In the genomic region with DNA sequence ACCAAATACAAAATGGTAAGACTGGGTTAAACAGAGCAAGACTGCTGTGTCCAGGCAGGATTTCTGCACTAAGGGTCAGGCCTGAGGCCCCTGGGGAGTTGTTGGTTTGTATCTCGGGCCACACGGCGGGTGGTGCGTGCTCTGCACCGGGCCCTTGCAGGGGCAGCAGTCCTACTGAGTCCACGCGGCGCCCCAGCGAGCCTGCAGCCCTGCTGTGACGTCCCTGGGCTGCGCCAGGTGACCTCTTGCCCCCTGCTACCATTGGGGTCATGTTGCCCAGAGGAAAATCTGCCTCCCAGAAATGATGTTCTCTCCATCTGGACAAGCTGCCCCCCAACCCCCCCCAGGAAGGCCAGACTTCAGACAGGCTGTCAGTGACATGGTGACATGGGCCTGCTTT, we compare ENCODE assay signal across 16 cellular contexts.
"Had no signal": no experiment of that assay in that cellular context is flagged by ENCODE, and none has a peak within 500 bp of the region (broad histone marks: within the 10 kb centered on the region; RNA-seq: fewer than 3 reads in every experiment).

No MANE protein-coding gene starts in this region.

- H3K4me1 ChIP-seq: body of pancreas, lower lobe of right lung, transverse colon had no signal

- H3K36me3 ChIP-seq: ovary had no signal

- H3K4me1 Mint-ChIP-seq: activated naive CD4-positive, alpha-beta T cell treated with anti-CD3 and anti-CD28 coated beads, Interleukin-2, amount 10 ng/mL, durations not matched to agents 7 days and 5 days had no signal

- H3K27me3 ChIP-seq: body of pancreas, ovary, transverse colon had no signal

- H3K4me3 ChIP-seq: body of pancreas, lower lobe of right lung, ovary, SK-N-MC, transverse colon had no signal

- DNase-seq: activated CD4-positive, alpha-beta T cell treated with anti-CD3 and anti-CD28 coated beads for 48 hours; activated naive CD4-positive, alpha-beta T cell treated with anti-CD3 and anti-CD28 coated beads, Interleukin-2, amount 10 ng/mL, durations not matched to agents 7 days and 5 days; amniotic stem cell; body of pancreas; hypothalamus; lower lobe of right lung; midbrain; naive B cell; ovary; stimulated activated CD4-positive, alpha-beta T cell treated with anti-CD3 and anti-CD28 coated beads, Interleukin-15, amount 100 ng/mL, for 24 hours; stimulated activated CD4-positive, alpha-beta T cell treated with anti-CD3 and anti-CD28 coated beads, Interleukin-4, amount 100 ng/mL, for 24 hours; substantia nigra; T-cell; transverse colon had no signal

- ATAC-seq: body of pancreas, lower lobe of right lung, T-cell had no signal

- H3K9me3 ChIP-seq: body of pancreas, lower lobe of right lung, ovary, transverse colon had no signal

- H3K4me3 Mint-ChIP-seq: activated naive CD4-positive, alpha-beta T cell treated with anti-CD3 and anti-CD28 coated beads, Interleukin-2, amount 10 ng/mL, durations not matched to agents 7 days and 5 days; naive B cell; T-cell had no signal

- H3K9me3 Mint-ChIP-seq: activated naive CD4-positive, alpha-beta T cell treated with anti-CD3 and anti-CD28 coated beads, Interleukin-2, amount 10 ng/mL, durations not matched to agents 7 days and 5 days; activated T-helper 2 cell treated with anti-CD3 and anti-CD28 coated beads, Interferon-gamma antibody, Interleukin-2, Interleukin-4, amounts not matched to agents 10 μg/mL and 5 μg/mL and 100 μg/mL, durations not matched to agents 14 hours and 24 hours and 36 hours; T-cell had no signal

- H3K27me3 Mint-ChIP-seq: activated naive CD4-positive, alpha-beta T cell treated with anti-CD3 and anti-CD28 coated beads, Interleukin-2, amount 10 ng/mL, durations not matched to agents 7 days and 5 days; naive B cell; T-cell had no signal

- H3K27ac Mint-ChIP-seq: activated naive CD4-positive, alpha-beta T cell treated with anti-CD3 and anti-CD28 coated beads, Interleukin-2, amount 10 ng/mL, durations not matched to agents 7 days and 5 days; activated T-helper 2 cell treated with anti-CD3 and anti-CD28 coated beads, Interferon-gamma antibody, Interleukin-2, Interleukin-4, amounts not matched to agents 10 μg/mL and 5 μg/mL and 100 μg/mL, durations not matched to agents 14 hours and 24 hours and 36 hours; T-cell had no signal

- H3K27ac ChIP-seq: body of pancreas, lower lobe of right lung, ovary, SK-N-MC, transverse colon had no signal
